ENCODE assay signal across 11 cellular contexts in the genomic region with DNA sequence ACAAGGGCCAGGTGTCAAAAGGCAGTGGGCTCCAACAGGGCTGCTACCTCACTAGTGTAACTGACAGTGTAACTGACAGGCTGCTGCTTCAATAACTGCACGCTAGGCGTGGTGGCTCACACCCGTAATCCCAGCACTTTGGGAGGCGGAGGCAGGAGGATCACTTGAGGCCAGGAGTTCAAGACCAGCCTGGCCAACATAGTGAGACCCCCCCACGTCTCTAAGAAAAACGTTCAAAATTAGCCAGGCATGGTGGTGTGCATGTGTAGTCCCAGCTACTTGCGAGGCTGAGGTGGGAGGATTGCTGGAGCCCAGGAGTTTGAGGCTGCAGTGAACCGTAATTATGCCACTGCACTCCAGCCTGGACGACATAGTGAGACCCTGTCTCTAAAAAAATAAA. TPM values are rescaled to one million over a fixed set of nuclear protein-coding genes. Genes with fewer than 3 reads are reported as not detected.
"Had no signal": no experiment of that assay in that cellular context is flagged by ENCODE, and none has a peak within 500 bp of the region (broad histone marks: within the 10 kb centered on the region; RNA-seq: fewer than 3 reads in every experiment).

No MANE protein-coding gene starts in this region.

RNA-seq across cellular contexts. Expression of gene CCL26, which starts 50.1 kb away (rescaled TPM):
- total RNA-seq: cerebellum, dermis microvascular lymphatic vessel endothelial cell, esophagus mucosa, esophagus squamous epithelium, gastrocnemius medialis, glomerular endothelial cell, kidney epithelial cell, left ventricle myocardium superior, lung microvascular endothelial cell, mononuclear cell had no signal
- polyA plus RNA-seq: keratinocyte had no signal
